8 cellular contexts compared by ENCODE assay signal in genomic region chr12:51025182-51025747, GRCh38. TPM values are rescaled to one million over a fixed set of nuclear protein-coding genes. Genes with fewer than 3 reads are reported as not detected.
DNase-seq lines count a peak whose midpoint lies in the region; ATAC-seq and TF ChIP-seq lines count a peak whose summit lies in the region.

No MANE protein-coding gene starts in this region.

- H3K27ac ChIP-seq in thoracic aorta = peak overlapping the region; percentile 93 to 95

- no peaks in the 10 kb centered on the region for H3K36me3 ChIP-seq in thoracic aorta

- H3K4me1 Mint-ChIP-seq in activated CD4-positive, alpha-beta T cell treated with anti-CD3 and anti-CD28 coated beads, Interleukin-2, amount 10 ng/mL, durations not matched to agents 24 days and 14 days = peaks cover 51% of the 10 kb centered on the region
- H3K4me1 Mint-ChIP-seq in activated T-helper 17 cell treated with anti-CD3 and anti-CD28 coated beads, Interleukin-2, amount 50 U/mL, for 72 hours = peaks cover 18% of the 10 kb centered on the region
- H3K4me1 Mint-ChIP-seq in immature natural killer cell = peaks cover 48 to 53% of the 10 kb centered on the region in 2 donors

- peaks cover 22 to 31% of the 10 kb centered on the region in 2 donors for H3K4me1 ChIP-seq in thoracic aorta (ENCODE audit: control insufficient read depth in 1 of 2, low read depth in 2 of 2)

- H3K9me3 Mint-ChIP-seq in activated CD4-positive, alpha-beta T cell treated with anti-CD3 and anti-CD28 coated beads, Interleukin-2, amount 10 ng/mL, durations not matched to agents 24 days and 14 days = no peaks in the 10 kb centered on the region
- H3K9me3 Mint-ChIP-seq in activated T-helper 17 cell treated with anti-CD3 and anti-CD28 coated beads, Interleukin-2, amount 50 U/mL, for 72 hours = no peaks in the 10 kb centered on the region
- H3K9me3 Mint-ChIP-seq in immature natural killer cell = no peaks in the 10 kb centered on the region

- intact Hi-C loops in activated CD4-positive, alpha-beta T cell treated with anti-CD3 and anti-CD28 coated beads, Interleukin-2, amount 10 ng/mL, durations not matched to agents 24 days and 14 days (cut with micrococcal nuclease) = loop anchor here (2.0 to 10.0 kb wide), 6 partner anchors 14 to 620 kb away; partner anchors contain the start of genes BIN2, CSRNP2, DAZAP2 and LARP4

- peak overlapping the region; percentile 99 for H3K4me3 Mint-ChIP-seq in activated CD4-positive, alpha-beta T cell treated with anti-CD3 and anti-CD28 coated beads, Interleukin-2, amount 10 ng/mL, durations not matched to agents 24 days and 14 days
- peak overlapping the region; percentile 82 for H3K4me3 Mint-ChIP-seq in activated T-helper 17 cell treated with anti-CD3 and anti-CD28 coated beads, Interleukin-2, amount 50 U/mL, for 72 hours
- peak overlapping the region; percentile 96 to 99 (median 98) for H3K4me3 Mint-ChIP-seq in immature natural killer cell

- no peak for ATAC-seq in activated T-helper 17 cell treated with anti-CD3 and anti-CD28 coated beads, Interleukin-2, amount 50 U/mL, for 72 hours (replicated peaks)
- ATAC-seq in thoracic aorta (ENCODE audit: insufficient number of reproducible peaks, low FRiP score, low read depth) (no peak), GM18520 (IDR thresholded peaks at IDR 0.05; ENCODE audit: unreplicated experiment) (no peak), GM18873 (IDR thresholded peaks at IDR 0.05; ENCODE audit: low FRiP score, unreplicated experiment) (no peak), HG02884 (IDR thresholded peaks at IDR 0.05; ENCODE audit: unreplicated experiment) (no peak)

- H3K9me3 ChIP-seq in thoracic aorta = no peaks in the 10 kb centered on the region

- no peak for DNase-seq in activated CD4-positive, alpha-beta T cell treated with anti-CD3 and anti-CD28 coated beads, Interleukin-2, amount 10 ng/mL, durations not matched to agents 24 days and 14 days
- no peak for DNase-seq in activated CD4-positive, alpha-beta T cell treated with anti-CD3 and anti-CD28 coated beads for 4 hours
- DNase-seq in immature natural killer cell (no peak), thoracic aorta (ENCODE audit: low spot score) (no peak)

- H3K27me3 ChIP-seq in thoracic aorta (replicated peaks; ENCODE audit: insufficient read depth) = no peaks in the 10 kb centered on the region

- peaks cover 9% of the 10 kb centered on the region for H3K27me3 Mint-ChIP-seq in activated CD4-positive, alpha-beta T cell treated with anti-CD3 and anti-CD28 coated beads, Interleukin-2, amount 10 ng/mL, durations not matched to agents 24 days and 14 days
- peaks cover 4% of the 10 kb centered on the region for H3K27me3 Mint-ChIP-seq in activated T-helper 17 cell treated with anti-CD3 and anti-CD28 coated beads, Interleukin-2, amount 50 U/mL, for 72 hours
- H3K27me3 Mint-ChIP-seq in immature natural killer cell (ENCODE audit: low read depth in 3 of 3) = peaks cover 2 to 3% (median 3%) of the 10 kb centered on the region in 3 donors

- peak overlapping the region; percentile 87 for H3K4me3 ChIP-seq in thoracic aorta

- H3K27ac Mint-ChIP-seq in activated CD4-positive, alpha-beta T cell treated with anti-CD3 and anti-CD28 coated beads, Interleukin-2, amount 10 ng/mL, durations not matched to agents 24 days and 14 days = peak overlapping the region; percentile 100
- peak overlapping the region; percentile 93 for H3K27ac Mint-ChIP-seq in activated T-helper 17 cell treated with anti-CD3 and anti-CD28 coated beads, Interleukin-2, amount 50 U/mL, for 72 hours
- H3K27ac Mint-ChIP-seq in immature natural killer cell = peak overlapping the region; percentile 88 to 98 (median 97)

- TF ChIP-seq CTCF in thoracic aorta (IDR thresholded peaks at IDR 0.05) = no peak

- peaks cover 17% of the 10 kb centered on the region for H3K36me3 Mint-ChIP-seq in activated CD4-positive, alpha-beta T cell treated with anti-CD3 and anti-CD28 coated beads, Interleukin-2, amount 10 ng/mL, durations not matched to agents 24 days and 14 days (ENCODE audit: low read depth)
- H3K36me3 Mint-ChIP-seq in activated T-helper 17 cell treated with anti-CD3 and anti-CD28 coated beads, Interleukin-2, amount 50 U/mL, for 72 hours (ENCODE audit: low read depth) = peaks cover 18% of the 10 kb centered on the region
- no peaks in the 10 kb centered on the region for H3K36me3 Mint-ChIP-seq in immature natural killer cell

RNA-seq across cellular contexts. Expression of gene SLC11A2, which starts 0.9 kb away (rescaled TPM):
- total RNA-seq in activated CD4-positive, alpha-beta T cell treated with anti-CD3 and anti-CD28 coated beads, Interleukin-2, amount 10 ng/mL, durations not matched to agents 24 days and 14 days = 54.2 and 56.2 TPM in 2 replicates
- 10 to 100 TPM; 51.8 to 56.3 TPM for total RNA-seq in activated T-helper 17 cell treated with anti-CD3 and anti-CD28 coated beads, Interleukin-2, amount 50 U/mL, for 72 hours
- 10 to 100 TPM in 2 of 3 donors, 1 to 10 TPM in 1; 9.7 to 14.8 (median 11.2) TPM for polyA plus RNA-seq in immature natural killer cell
- 10 to 100 TPM; 61.6 to 82.3 TPM for total RNA-seq in thoracic aorta

RNA-seq across cellular contexts. Expression of gene LETMD1, which starts 22.9 kb away (rescaled TPM):
- total RNA-seq in activated CD4-positive, alpha-beta T cell treated with anti-CD3 and anti-CD28 coated beads, Interleukin-2, amount 10 ng/mL, durations not matched to agents 24 days and 14 days = 75.7 and 77.8 TPM in 2 replicates
- 10 to 100 TPM; 74.8 to 90.2 TPM for total RNA-seq in activated T-helper 17 cell treated with anti-CD3 and anti-CD28 coated beads, Interleukin-2, amount 50 U/mL, for 72 hours
- 10 to 100 TPM; 14.9 to 40.4 (median 17.7) TPM for polyA plus RNA-seq in immature natural killer cell
- 10 to 100 TPM; 42.4 to 52.1 TPM for total RNA-seq in thoracic aorta

RNA-seq across cellular contexts. Expression of gene CSRNP2, which starts 58.1 kb away (rescaled TPM):
- total RNA-seq in activated CD4-positive, alpha-beta T cell treated with anti-CD3 and anti-CD28 coated beads, Interleukin-2, amount 10 ng/mL, durations not matched to agents 24 days and 14 days = 22.7 and 22.9 TPM in 2 replicates
- total RNA-seq in activated T-helper 17 cell treated with anti-CD3 and anti-CD28 coated beads, Interleukin-2, amount 50 U/mL, for 72 hours = 10 to 100 TPM; 14.4 to 16.1 TPM
- 1 to 10 TPM in 2 of 3 donors, under 1 TPM in 1; 0.90 to 7.9 (median 7.2) TPM for polyA plus RNA-seq in immature natural killer cell
- 10 to 100 TPM; 30.9 to 43.4 TPM for total RNA-seq in thoracic aorta
